Comparison of ENCODE assay signal across 15 cellular contexts in genomic region chr21:33211305-33211704, GRCh38.
"Had no signal": no experiment of that assay in that cellular context is flagged by ENCODE, and none has a peak within 500 bp of the region (broad histone marks: within the 10 kb centered on the region; RNA-seq: fewer than 3 reads in every experiment).

No MANE protein-coding gene starts in this region.

- H3K4me3 ChIP-seq: lung, neural progenitor cell, sigmoid colon, thoracic aorta had no signal

- DNase-seq: activated B cell treated with CpG ODN at 0.5 μM for 24 hours; activated T-cell treated with anti-CD3 and anti-CD28 coated beads, Interleukin-2, amount 50 U/mL, for 1 hour; central memory CD4-positive, alpha-beta T cell; effector CD8-positive, alpha-beta T cell; foreskin keratinocyte; glutamatergic neuron; immature natural killer cell; midbrain; sigmoid colon had no signal

- ATAC-seq: foreskin keratinocyte; SK-N-SH treated with all-trans-retinoic acid at 6 μM for 48 hours; stimulated activated effector memory CD8-positive, alpha-beta T cell treated with anti-CD3 and anti-CD28 coated beads, Interleukin-12 subunit alpha, Interleukin-12 subunit beta, amount 100 ng/mL, for 72 hours had no signal

- H3K27ac Mint-ChIP-seq: activated B cell treated with CpG ODN at 0.5 μM for 24 hours; neural progenitor cell; stimulated activated effector memory CD8-positive, alpha-beta T cell treated with anti-CD3 and anti-CD28 coated beads, Interleukin-12 subunit alpha, Interleukin-12 subunit beta, amount 100 ng/mL, for 72 hours had no signal

- H3K27me3 ChIP-seq: foreskin keratinocyte, neural progenitor cell, sigmoid colon had no signal

- H3K27me3 Mint-ChIP-seq: activated B cell treated with CpG ODN at 0.5 μM for 24 hours had no signal

- H3K4me2 ChIP-seq: neural progenitor cell had no signal

- H3K9me3 ChIP-seq: sigmoid colon, thoracic aorta had no signal

- H3K4me1 ChIP-seq: neural progenitor cell, sigmoid colon had no signal

- H3K36me3 Mint-ChIP-seq: brain, immature natural killer cell, neural progenitor cell had no signal

- H3K9me3 Mint-ChIP-seq: immature natural killer cell had no signal

- H3K27ac ChIP-seq: foreskin keratinocyte, neural progenitor cell, sigmoid colon, thoracic aorta had no signal

- H3K36me3 ChIP-seq: sigmoid colon, thoracic aorta had no signal

- H3K4me3 Mint-ChIP-seq: activated B cell treated with CpG ODN at 0.5 μM for 24 hours, brain, neural progenitor cell had no signal

- H3K9ac ChIP-seq: neural progenitor cell had no signal
